1 cellular context compared by ENCODE assay signal in genomic region chr3:161217496-161217895, GRCh38.
TF ChIP-seq lines count a peak whose summit lies in the region.

No MANE protein-coding gene starts in this region.

TF ChIP-seq in K562, 482 proteins besides CTCF, POLR2A, EP300 and RAD21 (continued from another document):
- TF ChIP-seq SAP30 (IDR thresholded peaks at IDR 0.05; ENCODE audit: borderline replicate concordance, insufficient read depth, low read depth, low read length, poor library complexity, severe bottlenecking) = no peak
- no peak for TF ChIP-seq HMGN3 (IDR thresholded peaks at IDR 0.05; ENCODE audit: borderline replicate concordance, extremely low read depth, insufficient read length, low read depth, low read length)
- no peak for TF ChIP-seq HIVEP1 (CRISPR knock-in tag; IDR thresholded peaks at IDR 0.05)
- peak; percentile 69 for TF ChIP-seq FOSL1 (tag; conservative IDR thresholded peaks at IDR 0.05)
- TF ChIP-seq IRF1 (CRISPR knock-in tag; IDR thresholded peaks at IDR 0.05; ENCODE audit: borderline replicate concordance) = no peak
- peak; percentile 59 for TF ChIP-seq ATF3 (IDR thresholded peaks at IDR 0.05)
- no peak for TF ChIP-seq ATF3 (CRISPR knock-in tag; conservative IDR thresholded peaks at IDR 0.05)
- no peak for TF ChIP-seq ZNF785 (CRISPR knock-in tag; IDR thresholded peaks at IDR 0.05)
- TF ChIP-seq PTRF (tag; IDR thresholded peaks at IDR 0.05) = no peak
- TF ChIP-seq JUND (IDR thresholded peaks at IDR 0.05; ENCODE audit: borderline replicate concordance, low read depth, low read length) = 0 out of 2 replicates have a peak, but pooled peaks have one; percentile 32
- TF ChIP-seq JUND (tag; IDR thresholded peaks at IDR 0.05; ENCODE audit: borderline replicate concordance, low read depth, low read length) = no peak
- no peak for TF ChIP-seq HDAC6 (IDR thresholded peaks at IDR 0.05; ENCODE audit: low read depth, low read length)
- no peak for TF ChIP-seq HOMEZ (CRISPR knock-in tag; IDR thresholded peaks at IDR 0.05)
- no peak for TF ChIP-seq CHD4 (IDR thresholded peaks at IDR 0.05; ENCODE audit: insufficient read depth, insufficient replicate concordance, low read depth, low read length, poor library complexity, severe bottlenecking)
